8 cellular contexts compared by ENCODE assay signal in the genomic region with DNA sequence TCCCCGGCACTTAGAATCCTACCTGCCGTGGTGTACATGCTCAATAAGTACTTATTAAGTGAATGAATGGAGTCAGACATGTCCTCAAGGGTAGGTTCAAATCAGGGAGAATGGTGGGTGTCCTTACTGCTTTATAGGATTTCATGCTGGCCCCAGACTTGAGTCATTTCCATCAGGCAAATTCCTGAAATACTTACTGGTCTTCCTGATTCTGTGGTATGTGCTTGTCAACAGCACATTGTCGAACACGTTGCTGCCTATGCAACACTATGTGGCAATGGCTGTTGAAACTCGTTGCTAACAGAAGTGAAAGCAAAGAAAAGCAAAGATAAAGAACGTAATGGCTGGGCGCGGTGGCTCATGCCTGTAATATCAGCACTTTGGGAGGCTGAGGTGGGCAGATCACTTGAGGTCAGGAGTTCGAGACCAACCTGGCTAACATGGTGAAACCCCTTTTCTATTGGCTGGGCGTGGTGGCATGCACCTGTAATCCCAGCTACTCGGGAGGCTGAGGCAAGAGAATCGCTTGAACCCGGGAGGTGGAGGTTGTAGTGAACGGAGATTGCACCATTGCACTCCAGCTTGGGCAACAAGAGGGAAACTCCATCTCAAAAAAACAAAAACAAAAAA.
DNase-seq lines count a peak whose midpoint lies in the region; ATAC-seq, FAIRE-seq and TF ChIP-seq lines count a peak whose summit lies in the region.
"Not testable (repeated sequence)": the region's sequence is repeated elsewhere in the genome, so short reads cannot be mapped to it uniquely, and the experiment has no call there.

No MANE protein-coding gene starts in this region.

- not testable (repeated sequence) for H3K9me3 ChIP-seq in A673 (ENCODE audit: low read depth, low read length, poor library complexity, severe bottlenecking); adipocyte (ENCODE audit: control insufficient read depth, low read length); endothelial cell of umbilical vein (replicated peaks; ENCODE audit: control insufficient read depth, insufficient read depth, low read length); left ventricle myocardium inferior (replicated peaks); mucosa of descending colon; skeletal muscle tissue (ENCODE audit: control insufficient read depth in 3 of 3, low read length in 3 of 3)

- H4K20me1 ChIP-seq in endothelial cell of umbilical vein (replicated peaks; ENCODE audit: control insufficient read depth, extremely low read depth, insufficient read depth, low read length): not testable (repeated sequence)

- TF ChIP-seq CTCF in A673 (conservative IDR thresholded peaks at IDR 0.05; ENCODE audit: low read depth, low read length); endothelial cell of umbilical vein (IDR thresholded peaks at IDR 0.05; ENCODE audit: extremely low read depth in 1 of 2, insufficient read depth in 1 of 2, low read depth in 1 of 2, low read length in 2 of 2); left ventricle myocardium inferior (IDR thresholded peaks at IDR 0.05; ENCODE audit: borderline replicate concordance); mucosa of descending colon (IDR thresholded peaks at IDR 0.05): not testable (repeated sequence)

- not testable (repeated sequence) for H3K79me2 ChIP-seq in endothelial cell of umbilical vein (ENCODE audit: control insufficient read depth, insufficient read depth, low read length)

- dilution Hi-C loops in endothelial cell of umbilical vein (cut with MboI; ENCODE audit: extremely low pct_ligation_motif_present, low sequenced_read_pairs): not testable (repeated sequence)

- BruUV-seq in A673 (replicated peaks; lab: Mats Ljungman, UMichigan): not testable (repeated sequence)
- BruUV-seq in endothelial cell of umbilical vein (replicated peaks; lab: Mats Ljungman, UMichigan): TSS peak; percentile 56

- DNase-seq in A673 (ENCODE audit: low spot score) (peak; percentile 62), H54 (ENCODE audit: insufficient read length, low spot score) (peak; percentile 66), NOMO-1 (lab: John Stamatoyannopoulos, UW; ENCODE audit: unreplicated experiment in 2 of 2) (peak; percentile 80 to 90), adipocyte (ENCODE audit: low read depth) (peak; percentile 95), endothelial cell of umbilical vein (ENCODE audit: low read depth, low spot score) (peak; percentile 94), left ventricle myocardium inferior (peak; percentile 55), mucosa of descending colon (peak in 1 of 3 donors; percentile 35)

- POLR2A ChIA-PET in A673 (lab: Charles Lee; ENCODE audit: low non-redundant PET); endothelial cell of umbilical vein (lab: Charles Lee): not testable (repeated sequence)

- TF ChIP-seq POLR2A in H54 (IDR thresholded peaks at IDR 0.05; ENCODE audit: low read depth, low read length): not testable (repeated sequence)
- peak; percentile 77 for TF ChIP-seq POLR2A in endothelial cell of umbilical vein (IDR thresholded peaks at IDR 0.05; ENCODE audit: low read depth, low read length)

- not testable (repeated sequence) for H3K4me2 ChIP-seq in endothelial cell of umbilical vein (ENCODE audit: insufficient read depth, low read length)

- H3K27ac ChIP-seq in A673 (ENCODE audit: low read depth, low read length, poor library complexity, severe bottlenecking): not testable (repeated sequence)
- peak overlapping the region; percentile 77 for H3K27ac ChIP-seq in endothelial cell of umbilical vein (ENCODE audit: insufficient read depth, low read depth, low read length)
- peak overlapping the region; percentile 75 for H3K27ac ChIP-seq in left ventricle myocardium inferior (replicated peaks)
- H3K27ac ChIP-seq in skeletal muscle tissue (ENCODE audit: low read depth, low read length): peak overlapping the region; percentile 66

- FAIRE-seq in H54 (lab: Jason Lieb, UNC) (peak; percentile 23), endothelial cell of umbilical vein (lab: Jason Lieb, UNC) (peak; percentile 96)

- CTCF ChIA-PET in A673 (lab: Charles Lee): not testable (repeated sequence)
- CTCF ChIA-PET in endothelial cell of umbilical vein (lab: Charles Lee): interaction anchor here (1.5 kb wide), 1 partner anchor 210 kb away, joined by 3 read pairs; no protein-coding TSS in a partner anchor

- not testable (repeated sequence) for H2AFZ ChIP-seq in endothelial cell of umbilical vein (ENCODE audit: low read depth, low read length)

- H3K4me1 ChIP-seq in A673 (ENCODE audit: insufficient read depth, low read length, poor library complexity, severe bottlenecking): peaks cover 15% of the 10 kb centered on the region
- H3K4me1 ChIP-seq in adipocyte (ENCODE audit: control insufficient read depth, insufficient read depth, low read length): peaks cover 38% of the 10 kb centered on the region
- peaks cover 40% of the 10 kb centered on the region for H3K4me1 ChIP-seq in endothelial cell of umbilical vein (ENCODE audit: control insufficient read depth, extremely low read depth, insufficient read depth, low read length)
- peaks cover 27% of the 10 kb centered on the region for H3K4me1 ChIP-seq in left ventricle myocardium inferior
- H3K4me1 ChIP-seq in mucosa of descending colon (ENCODE audit: low read depth): not testable (repeated sequence)
- H3K4me1 ChIP-seq in skeletal muscle tissue (ENCODE audit: control insufficient read depth in 3 of 3, insufficient read depth in 3 of 3, low read length in 3 of 3): peaks cover 10 to 27% (median 15%) of the 10 kb centered on the region in 3 donors

- ATAC-seq in mucosa of descending colon: peak; percentile 63

- H3K9me1 ChIP-seq in endothelial cell of umbilical vein (replicated peaks; ENCODE audit: control insufficient read depth, extremely low read depth, insufficient read depth, low read length): not testable (repeated sequence)

- not testable (repeated sequence) for H3K4me3 ChIP-seq in A673 (ENCODE audit: low read depth, low read length, poor library complexity, severe bottlenecking); adipocyte (ENCODE audit: low read length); endothelial cell of umbilical vein (replicated peaks in 1 of 3; ENCODE audit: insufficient read depth in 1 of 3, low read depth in 1 of 3, low read length in 3 of 3); left ventricle myocardium inferior; mucosa of descending colon; skeletal muscle tissue (ENCODE audit: low read length in 3 of 3)

- not testable (repeated sequence) for H3K27me3 ChIP-seq in A673 (replicated peaks; ENCODE audit: insufficient read depth, low read depth, low read length, poor library complexity); adipocyte (replicated peaks; ENCODE audit: control insufficient read depth, insufficient read depth, low read length); endothelial cell of umbilical vein (ENCODE audit: control insufficient read depth in 2 of 2, insufficient read depth in 2 of 2, low read length in 2 of 2); left ventricle myocardium inferior (ENCODE audit: low read depth); skeletal muscle tissue (ENCODE audit: control insufficient read depth in 3 of 3, insufficient read depth in 3 of 3, low read length in 3 of 3)

- H3K9ac ChIP-seq in adipocyte (ENCODE audit: low read length): peak overlapping the region; percentile 52
- peak overlapping the region; percentile 20 for H3K9ac ChIP-seq in endothelial cell of umbilical vein (replicated peaks; ENCODE audit: extremely low read depth, insufficient read depth, low read length)
- H3K9ac ChIP-seq in skeletal muscle tissue (ENCODE audit: low read depth in 1 of 3, low read length in 3 of 3): not testable (repeated sequence)

- not testable (repeated sequence) for H3K36me3 ChIP-seq in A673 (ENCODE audit: insufficient read depth, low read length, poor library complexity, severe bottlenecking); adipocyte (ENCODE audit: control insufficient read depth, insufficient read depth, low read length, severe bottlenecking); endothelial cell of umbilical vein (ENCODE audit: control insufficient read depth in 2 of 2, extremely low read depth in 1 of 2, insufficient read depth in 2 of 2, low read length in 2 of 2); left ventricle myocardium inferior; mucosa of descending colon (ENCODE audit: low read depth); skeletal muscle tissue (ENCODE audit: control insufficient read depth in 3 of 3, insufficient read depth in 3 of 3, low read length in 3 of 3)

- intact Hi-C loops in A673 (cut with micrococcal nuclease; ENCODE audit: unreplicated experiment); left ventricle myocardium inferior (cut with micrococcal nuclease); mucosa of descending colon (cut with DNase I, micrococcal nuclease): not testable (repeated sequence)
- intact Hi-C loops in endothelial cell of umbilical vein (cut with micrococcal nuclease): loop anchor here (1.0 to 10.0 kb wide), 7 partner anchors 81 to 633 kb away; no protein-coding TSS in a partner anchor

TF ChIP-seq in endothelial cell of umbilical vein, 7 proteins besides CTCF, POLR2A, EP300 and RAD21:
- TF ChIP-seq FOS (IDR thresholded peaks at IDR 0.05; ENCODE audit: borderline replicate concordance, insufficient read depth, low read length) (peak; percentile 90), GATA2 (IDR thresholded peaks at IDR 0.05; ENCODE audit: insufficient read depth, insufficient read length, low read depth, low read length) (peak; percentile 27), MYC (IDR thresholded peaks at IDR 0.05; ENCODE audit: low read depth, low read length) (peak; percentile 73), JUN (IDR thresholded peaks at IDR 0.05; ENCODE audit: borderline replicate concordance, insufficient read depth, insufficient read length, low read depth) (peak; percentile 87), POLR2AphosphoS5 (IDR thresholded peaks at IDR 0.05; ENCODE audit: insufficient read depth, low read depth, low read length) (peak; percentile 85)
- TF ChIP-seq, protein P1, sequence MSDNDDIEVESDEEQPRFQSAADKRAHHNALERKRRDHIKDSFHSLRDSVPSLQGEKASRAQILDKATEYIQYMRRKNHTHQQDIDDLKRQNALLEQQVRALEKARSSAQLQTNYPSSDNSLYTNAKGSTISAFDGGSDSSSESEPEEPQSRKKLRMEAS (IDR thresholded peaks at IDR 0.05; ENCODE audit: insufficient read depth, insufficient read length): peak; percentile 89
